ENCODE assay signal across 8 cellular contexts in the genomic region with DNA sequence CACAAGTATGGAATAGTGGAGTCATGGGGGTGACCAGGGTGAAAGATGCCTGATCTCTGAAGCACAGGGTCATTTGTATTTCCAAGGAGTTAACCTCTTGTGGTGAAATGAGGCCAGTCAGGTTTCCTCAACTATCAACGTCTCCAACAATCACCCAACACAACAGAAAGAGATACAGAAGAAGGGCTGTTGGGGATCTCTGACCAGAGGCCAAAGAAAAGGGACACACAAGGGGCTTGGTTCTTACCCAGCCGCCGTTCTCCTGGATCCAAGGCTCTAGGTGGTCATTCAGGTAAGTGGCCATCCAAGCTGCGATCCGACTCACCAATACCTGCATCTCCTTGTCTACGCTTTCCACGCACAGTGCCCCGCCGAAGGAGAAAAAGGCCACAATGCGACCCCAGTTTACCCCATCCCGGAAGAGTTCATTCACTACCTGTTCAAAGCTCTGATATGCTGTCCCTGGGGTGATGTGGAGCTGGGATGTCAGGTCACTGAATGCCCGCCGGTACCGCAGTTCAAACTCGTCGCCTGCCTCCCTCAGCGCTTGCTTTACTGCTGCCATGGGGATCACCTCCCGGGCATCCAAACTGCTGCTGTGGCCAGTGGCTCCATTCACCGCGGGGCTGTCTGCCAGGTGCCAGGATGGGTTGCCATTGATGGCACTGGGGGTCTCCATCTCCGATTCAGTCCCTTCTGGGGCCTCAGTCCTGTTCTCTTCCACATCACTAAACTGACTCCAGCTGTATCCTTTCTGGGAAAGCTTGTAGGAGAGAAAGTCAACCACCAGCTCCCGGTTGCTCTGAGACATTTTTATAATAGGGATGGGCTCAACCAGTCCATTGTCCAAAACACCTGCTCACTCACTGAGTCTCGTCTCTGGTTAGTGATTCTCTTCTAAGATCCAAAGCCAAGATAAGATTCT. TPM values are rescaled to one million over a fixed set of nuclear protein-coding genes. Genes with fewer than 3 reads are reported as not detected.
A peak's percentile ranks its signal among the peaks of the same experiment; 100 is the strongest.
DNase-seq lines count a peak whose midpoint lies in the region; ATAC-seq and TF ChIP-seq lines count a peak whose summit lies in the region.

No MANE protein-coding gene starts in this region.

- H3K4me1 ChIP-seq in BLaER1 (peaks cover 58% of the 10 kb centered on the region), adrenal gland (replicated peaks in 1 of 2) (peaks cover 45 to 55% of the 10 kb centered on the region in 2 donors), iPS-20b (ENCODE audit: insufficient read depth, low read length) (peaks cover 46% of the 10 kb centered on the region)

- H3K9me3 ChIP-seq in BLaER1 = no peaks in the 10 kb centered on the region
- no peaks in the 10 kb centered on the region for H3K9me3 ChIP-seq in MG63
- no peaks in the 10 kb centered on the region for H3K9me3 ChIP-seq in adrenal gland (replicated peaks in 1 of 3)
- no peaks in the 10 kb centered on the region for H3K9me3 ChIP-seq in iPS-20b (ENCODE audit: insufficient read depth, low read depth, low read length)

- H3K4me1 Mint-ChIP-seq in stimulated activated memory B cell treated with anti-CD40 and anti-IgM and Interleukin-4, amounts not matched to agents 10 μg/mL and 1 μg/mL and 100 μg/mL, for 72 hours = peaks cover 48% of the 10 kb centered on the region

- intact Hi-C loops in adrenal gland (cut with DNase I) = loop anchor here (2.0 to 5.0 kb wide), 3 partner anchors 54 to 149 kb away; no protein-coding TSS in a partner anchor

- H3K36me3 Mint-ChIP-seq in stimulated activated memory B cell treated with anti-CD40 and anti-IgM and Interleukin-4, amounts not matched to agents 10 μg/mL and 1 μg/mL and 100 μg/mL, for 72 hours = peaks cover 50% of the 10 kb centered on the region

- H3K4me2 ChIP-seq in BLaER1 = peak overlapping the region; percentile 93

- H3K27me3 ChIP-seq in BLaER1 (no peaks in the 10 kb centered on the region), MG63 (no peaks in the 10 kb centered on the region), adrenal gland (no peaks in the 10 kb centered on the region), iPS-20b (ENCODE audit: insufficient read depth, low read length) (no peaks in the 10 kb centered on the region)

- peak overlapping the region; percentile 97 for H3K9ac ChIP-seq in BLaER1
- peak overlapping the region; percentile 100; the same call in 1 of the 2 replicates for H3K9ac ChIP-seq in iPS-20b (ENCODE audit: low read depth, low read length)

- peaks cover 30% of the 10 kb centered on the region for H3K36me3 ChIP-seq in BLaER1
- H3K36me3 ChIP-seq in MG63 = peaks cover 50% of the 10 kb centered on the region
- H3K36me3 ChIP-seq in adrenal gland (replicated peaks in 1 of 2) = peaks cover 0 to 10% of the 10 kb centered on the region in 2 donors
- H3K36me3 ChIP-seq in iPS-20b (ENCODE audit: insufficient read depth, low read depth, low read length) = peaks cover 38% of the 10 kb centered on the region

- no peak for DNase-seq in MG63
- DNase-seq in adrenal gland = peak in 2 of 7 donors; percentile 26 to 40
- DNase-seq in H4 (ENCODE audit: low spot score) = no peak

- H3K27me3 Mint-ChIP-seq in stimulated activated memory B cell treated with anti-CD40 and anti-IgM and Interleukin-4, amounts not matched to agents 10 μg/mL and 1 μg/mL and 100 μg/mL, for 72 hours = no peaks in the 10 kb centered on the region

- 46 to 67% (median 64%) methylated on average over 17 to 23 of the region's 23 CpGs for WGBS in adrenal gland, 4 donors

- ATAC-seq in stimulated activated memory B cell treated with anti-CD40 and anti-IgM and Interleukin-4, amounts not matched to agents 10 μg/mL and 1 μg/mL and 100 μg/mL, for 72 hours = no peak
- no peak for ATAC-seq in HG02623 (IDR thresholded peaks at IDR 0.05; ENCODE audit: unreplicated experiment)
- ATAC-seq in HG02759 (IDR thresholded peaks at IDR 0.05; ENCODE audit: unreplicated experiment) = no peak

- no peaks in the 10 kb centered on the region for H3K9me3 Mint-ChIP-seq in stimulated activated memory B cell treated with anti-CD40 and anti-IgM and Interleukin-4, amounts not matched to agents 10 μg/mL and 1 μg/mL and 100 μg/mL, for 72 hours

- peak overlapping the region; percentile 75 for H3K4me3 ChIP-seq in BLaER1
- peak overlapping the region; percentile 97 for H3K4me3 ChIP-seq in MG63
- peak overlapping the region in 3 of 4 donors; percentile 72 to 86 (median 75) for H3K4me3 ChIP-seq in adrenal gland
- H3K4me3 ChIP-seq in iPS-20b (ENCODE audit: low read length) = peak overlapping the region; percentile 97

- peak overlapping the region; percentile 99 for H3K4me3 Mint-ChIP-seq in stimulated activated memory B cell treated with anti-CD40 and anti-IgM and Interleukin-4, amounts not matched to agents 10 μg/mL and 1 μg/mL and 100 μg/mL, for 72 hours

- no peak for TF ChIP-seq CTCF in adrenal gland (IDR thresholded peaks at IDR 0.05)

- peaks cover 37% of the 10 kb centered on the region for H4K20me1 ChIP-seq in BLaER1

- no peak for TF ChIP-seq POLR2A in adrenal gland (IDR thresholded peaks at IDR 0.05)

- peak overlapping the region; percentile 99 for H3K27ac Mint-ChIP-seq in stimulated activated memory B cell treated with anti-CD40 and anti-IgM and Interleukin-4, amounts not matched to agents 10 μg/mL and 1 μg/mL and 100 μg/mL, for 72 hours

- peak overlapping the region; percentile 99 for H3K27ac ChIP-seq in BLaER1
- peak overlapping the region; percentile 96 to 99 (median 97) for H3K27ac ChIP-seq in adrenal gland
- H3K27ac ChIP-seq in iPS-20b (ENCODE audit: low read length) = peak overlapping the region; percentile 92

RNA-seq across cellular contexts. Expression of gene BCL2L1, which starts 1.0 kb away (rescaled TPM):
- 63.0 and 64.2 TPM in 2 replicates for total RNA-seq in MG63 (2014; rRNA removed; shearing (Covaris generic); ENCODE audit: low replicate concordance)
- 100 to 1,000 TPM in 2 of 8 donors, 10 to 100 TPM in 6; 53.8 to 143 (median 84.6) TPM for total RNA-seq in adrenal gland
- polyA plus RNA-seq in adrenal gland = 10 to 100 TPM; 40.2 to 67.9 (median 40.8) TPM
- total RNA-seq in H4 (2014; rRNA removed; shearing (Covaris generic)) = 34.2 and 42.6 TPM in 2 replicates

RNA-seq across cellular contexts. Expression of gene TPX2, which starts 17.4 kb away (rescaled TPM):
- 123 and 139 TPM in 2 replicates for total RNA-seq in MG63 (2014; rRNA removed; shearing (Covaris generic); ENCODE audit: low replicate concordance)
- total RNA-seq in adrenal gland = 1 to 10 TPM; 2.1 to 3.4 (median 2.5) TPM
- polyA plus RNA-seq in adrenal gland = 1 to 10 TPM in 1 of 3 donors, under 1 TPM in 2; 0.40 to 3.7 (median 0.57) TPM
- total RNA-seq in H4 (2014; rRNA removed; shearing (Covaris generic)) = 111 and 128 TPM in 2 replicates

Comparison
In these comparisons a context has a peak if more than half of its experiments do, and no peak if none do; other contexts are left out.
1. RNA of gene TPX2, which starts 17.4 kb away (total RNA-seq): 111 to 128 TPM in H4 and 123 to 139 TPM in MG63; 2.1 to 3.4 TPM in adrenal gland; every median in the first group is over 10 times any median in the second.
2. Peak in every context shown above with its lines, with median percentiles within 50 percentile points of each other: H3K27ac ChIP-seq and H3K4me3 ChIP-seq.